ENCODE assay signal across 15 cellular contexts in genomic region chr16:66121466-66121865, GRCh38.
"Had no signal": no experiment of that assay in that cellular context is flagged by ENCODE, and none has a peak within 500 bp of the region (broad histone marks: within the 10 kb centered on the region; RNA-seq: fewer than 3 reads in every experiment).

No MANE protein-coding gene starts in this region.

- ATAC-seq: heart left ventricle; naive thymus-derived CD4-positive, alpha-beta T cell; right lobe of liver had no signal

- FAIRE-seq: colon, frontal cortex had no signal

- H3K4me1 ChIP-seq: esophagus squamous epithelium, heart left ventricle, neural progenitor cell, parathyroid adenoma, prostate gland, right lobe of liver had no signal

- H3K27ac Mint-ChIP-seq: naive thymus-derived CD4-positive, alpha-beta T cell; neural progenitor cell had no signal

- DNase-seq: dermis blood vessel endothelial cell; esophagus squamous epithelium; heart left ventricle; hippocampal formation; naive thymus-derived CD4-positive, alpha-beta T cell; nucleus accumbens; right lobe of liver; stimulated activated CD4-positive, alpha-beta T cell treated with anti-CD3 and anti-CD28 coated beads, Interleukin-2, amount 100 ng/mL, for 48 hours; stimulated activated naive CD4-positive, alpha-beta T cell treated with Interleukin-2 at 50 U/mL for 16 hours; trophoblast cell had no signal

- H3K36me3 ChIP-seq: esophagus squamous epithelium, heart left ventricle, neural progenitor cell, prostate gland, right lobe of liver had no signal

- H3K79me2 ChIP-seq: parathyroid adenoma had no signal

- H3K9me3 ChIP-seq: esophagus squamous epithelium, heart left ventricle, prostate gland, right lobe of liver had no signal

- H3K36me3 Mint-ChIP-seq: naive thymus-derived CD4-positive, alpha-beta T cell; neural progenitor cell had no signal

- H3K27me3 ChIP-seq: neural progenitor cell, right lobe of liver had no signal

- H3K27ac ChIP-seq: esophagus squamous epithelium, heart left ventricle, neural progenitor cell, parathyroid adenoma, prostate gland, right lobe of liver had no signal

- H3K4me3 Mint-ChIP-seq: naive thymus-derived CD4-positive, alpha-beta T cell; neural progenitor cell had no signal

- H3K4me2 ChIP-seq: neural progenitor cell had no signal

- H3K9ac ChIP-seq: neural progenitor cell, parathyroid adenoma had no signal

- H3K9me3 Mint-ChIP-seq: neural progenitor cell had no signal

- H3K4me3 ChIP-seq: esophagus squamous epithelium, heart left ventricle, neural progenitor cell, prostate gland, right lobe of liver had no signal

- H2AFZ ChIP-seq: neural progenitor cell, parathyroid adenoma had no signal
